In genomic region chr5:6902597-6902996, GRCh38 we compare ENCODE assay signal across 24 cellular contexts.
DNase-seq lines count a peak whose midpoint lies in the region; ATAC-seq and TF ChIP-seq lines count a peak whose summit lies in the region.
"Had no signal": no experiment of that assay in that cellular context is flagged by ENCODE, and none has a peak within 500 bp of the region (broad histone marks: within the 10 kb centered on the region; RNA-seq: fewer than 3 reads in every experiment).

No MANE protein-coding gene starts in this region.

- peaks cover 34% of the 10 kb centered on the region for H3K9me3 Mint-ChIP-seq in HFFc6
- H3K9me3 Mint-ChIP-seq: activated naive CD4-positive, alpha-beta T cell treated with anti-CD3 and anti-CD28 coated beads, Interleukin-2, amount 50 U/mL, for 24 hours; activated T-helper 1 cell treated with anti-CD3 and anti-CD28 coated beads, Interleukin-12 subunit alpha, Interleukin-12 subunit beta, Interleukin-2, Interleukin-4 antibody, amounts not matched to agents 30 ng/mL and 10 ng/mL and 1 ng/mL, durations not matched to agents 14 hours and 24 hours and 36 hours; central memory CD8-positive, alpha-beta T cell; immature natural killer cell had no signal

- no peak overlapping the region for H3K27ac ChIP-seq in heart left ventricle
- H3K27ac ChIP-seq: ascending aorta; BLaER1 treated with 17β-estradiol and CSF1 and Interleukin-3, amounts not matched to agents 10 nM and 100 nM; GM23248; prostate gland had no signal

- H3K9me3 ChIP-seq in heart left ventricle: peaks cover 0 to 3% (median 0%) of the 10 kb centered on the region in 12 donors
- H3K9me3 ChIP-seq: ascending aorta, mucosa of descending colon, prostate gland had no signal

- 61 to 84% (median 80%) methylated on average over 5 of the region's 5 CpGs for WGBS in heart left ventricle, 4 donors

- H3K4me3 ChIP-seq in heart left ventricle: no peak overlapping the region
- H3K4me3 ChIP-seq: ascending aorta; BLaER1 treated with 17β-estradiol and CSF1 and Interleukin-3, amounts not matched to agents 10 nM and 100 nM; GM23248; mucosa of descending colon; prostate gland had no signal

- peaks cover 0 to 9% (median 0%) of the 10 kb centered on the region in 9 donors for H3K27me3 ChIP-seq in heart left ventricle
- H3K27me3 ChIP-seq: ascending aorta; BLaER1 treated with 17β-estradiol and CSF1 and Interleukin-3, amounts not matched to agents 10 nM and 100 nM had no signal

- H3K4me3 Mint-ChIP-seq in HFFc6: no peak overlapping the region
- H3K4me3 Mint-ChIP-seq: activated CD4-positive, alpha-beta T cell treated with anti-CD3 and anti-CD28 coated beads for 36 hours; activated CD8-positive, alpha-beta memory T cell treated with anti-CD3 and anti-CD28 coated beads, Interleukin-2, amount 10 ng/mL, durations not matched to agents 7 days and 5 days; activated naive CD4-positive, alpha-beta T cell treated with anti-CD3 and anti-CD28 coated beads, Interleukin-2, amount 50 U/mL, for 24 hours; activated T-helper 1 cell treated with anti-CD3 and anti-CD28 coated beads, Interleukin-12 subunit alpha, Interleukin-12 subunit beta, Interleukin-2, Interleukin-4 antibody, amounts not matched to agents 30 ng/mL and 10 ng/mL and 1 ng/mL, durations not matched to agents 14 hours and 24 hours and 36 hours; central memory CD8-positive, alpha-beta T cell; immature natural killer cell had no signal

- H3K36me3 ChIP-seq in heart left ventricle: no peaks in the 10 kb centered on the region
- H3K36me3 ChIP-seq: ascending aorta; BLaER1 treated with 17β-estradiol and CSF1 and Interleukin-3, amounts not matched to agents 10 nM and 100 nM; prostate gland had no signal

- no peak for TF ChIP-seq POLR2A in heart left ventricle (IDR thresholded peaks at IDR 0.05)

- intact Hi-C loops in heart left ventricle (cut with DNase I) (no loop called here), left ventricle myocardium superior (cut with micrococcal nuclease) (no loop called here)

- no peak overlapping the region for H3K27ac Mint-ChIP-seq in HFFc6
- H3K27ac Mint-ChIP-seq: activated CD4-positive, alpha-beta T cell treated with anti-CD3 and anti-CD28 coated beads for 36 hours; activated CD8-positive, alpha-beta memory T cell treated with anti-CD3 and anti-CD28 coated beads, Interleukin-2, amount 10 ng/mL, durations not matched to agents 7 days and 5 days; activated naive CD4-positive, alpha-beta T cell treated with anti-CD3 and anti-CD28 coated beads, Interleukin-2, amount 50 U/mL, for 24 hours; activated T-helper 1 cell treated with anti-CD3 and anti-CD28 coated beads, Interleukin-12 subunit alpha, Interleukin-12 subunit beta, Interleukin-2, Interleukin-4 antibody, amounts not matched to agents 30 ng/mL and 10 ng/mL and 1 ng/mL, durations not matched to agents 14 hours and 24 hours and 36 hours; immature natural killer cell had no signal

- no peaks in the 10 kb centered on the region; the same call in none of the 2 replicates for H3K27me3 Mint-ChIP-seq in HFFc6 (ENCODE audit: insufficient read depth)
- H3K27me3 Mint-ChIP-seq: activated CD8-positive, alpha-beta memory T cell treated with anti-CD3 and anti-CD28 coated beads, Interleukin-2, amount 10 ng/mL, durations not matched to agents 7 days and 5 days; activated naive CD4-positive, alpha-beta T cell treated with anti-CD3 and anti-CD28 coated beads, Interleukin-2, amount 50 U/mL, for 24 hours; central memory CD8-positive, alpha-beta T cell had no signal

- H3K4me1 Mint-ChIP-seq in HFFc6 (ENCODE audit: low read depth): no peaks in the 10 kb centered on the region
- H3K4me1 Mint-ChIP-seq: activated CD4-positive, alpha-beta T cell treated with anti-CD3 and anti-CD28 coated beads for 36 hours; activated CD8-positive, alpha-beta memory T cell treated with anti-CD3 and anti-CD28 coated beads, Interleukin-2, amount 10 ng/mL, durations not matched to agents 7 days and 5 days; activated naive CD4-positive, alpha-beta T cell treated with anti-CD3 and anti-CD28 coated beads, Interleukin-2, amount 50 U/mL, for 24 hours; central memory CD8-positive, alpha-beta T cell; immature natural killer cell had no signal

- peak in 3 of 4 donors; percentile 9 to 53 (median 31) for ATAC-seq in heart left ventricle
- no peak for ATAC-seq in left ventricle myocardium superior
- ATAC-seq in HG03432 (IDR thresholded peaks at IDR 0.05; ENCODE audit: unreplicated experiment): no peak
- ATAC-seq in HG02981 (IDR thresholded peaks at IDR 0.05; ENCODE audit: unreplicated experiment): no peak
- ATAC-seq: activated CD4-positive, alpha-beta T cell treated with anti-CD3 and anti-CD28 coated beads for 36 hours; activated CD8-positive, alpha-beta memory T cell treated with anti-CD3 and anti-CD28 coated beads, Interleukin-2, amount 10 ng/mL, durations not matched to agents 7 days and 5 days; HepG2; mucosa of descending colon had no signal

- no peak for TF ChIP-seq CTCF in heart left ventricle (IDR thresholded peaks at IDR 0.05)
- no peak for TF ChIP-seq CTCF in HFFc6 (IDR thresholded peaks at IDR 0.05)

- H3K4me1 ChIP-seq in heart left ventricle: peaks cover 0 to 3% (median 0%) of the 10 kb centered on the region in 12 donors
- H3K4me1 ChIP-seq: ascending aorta; BLaER1 treated with 17β-estradiol and CSF1 and Interleukin-3, amounts not matched to agents 10 nM and 100 nM; prostate gland had no signal

- peak in 3 of 5 donors; percentile 10 to 33 (median 29) for DNase-seq in heart left ventricle
- DNase-seq in left ventricle myocardium superior: no peak
- DNase-seq in NCI-H69 (lab: John Stamatoyannopoulos, UW): peak; percentile 61
- DNase-seq in hippocampal formation (lab: John Stamatoyannopoulos, UW): peak; percentile 13 to 24
- no peak for DNase-seq in HFFc6
- no peak for DNase-seq in activated naive CD4-positive, alpha-beta T cell treated with Interleukin-2 at 50 U/mL for 16 hours
- DNase-seq: ACHN; activated CD4-positive, alpha-beta T cell treated with anti-CD3 and anti-CD28 coated beads for 36 hours; activated CD8-positive, alpha-beta memory T cell treated with anti-CD3 and anti-CD28 coated beads, Interleukin-2, amount 10 ng/mL, durations not matched to agents 7 days and 5 days; GM23248; immature natural killer cell; mucosa of descending colon; NCI-H510A treated with DMSO at 0.1 percent for 48 hours; OCI-M1; SW 1271 had no signal

- H3K36me3 Mint-ChIP-seq in HFFc6 (ENCODE audit: low read depth): no peaks in the 10 kb centered on the region; the same call in none of the 2 replicates
- H3K36me3 Mint-ChIP-seq: activated CD8-positive, alpha-beta memory T cell treated with anti-CD3 and anti-CD28 coated beads, Interleukin-2, amount 10 ng/mL, durations not matched to agents 7 days and 5 days; activated naive CD4-positive, alpha-beta T cell treated with anti-CD3 and anti-CD28 coated beads, Interleukin-2, amount 50 U/mL, for 24 hours; immature natural killer cell had no signal

Comparison
In these comparisons a context has a peak if more than half of its experiments do, and no peak if none do; other contexts are left out.
1. ATAC-seq: peak in heart left ventricle (3 of 4); none in left ventricle myocardium superior (single experiment), HG03432 (single experiment) and HG02981 (single experiment).
2. DNase-seq: peak in heart left ventricle (3 of 5), NCI-H69 (single experiment) and hippocampal formation (2 of 2); none in left ventricle myocardium superior (single experiment), HFFc6 (single experiment) and activated naive CD4-positive, alpha-beta T cell treated with Interleukin-2 at 50 U/mL for 16 hours (single experiment).